ENCODE assay signal across 1 cellular context in genomic region chr11:66075273-66075672, GRCh38.
TF ChIP-seq lines count a peak whose summit lies in the region.

No MANE protein-coding gene starts in this region.

TF ChIP-seq in HEK293, 187 proteins besides CTCF, POLR2A, EP300 and RAD21 (continued from another document):
- TF ChIP-seq ZNF26 (tag by site-specific recombination; IDR thresholded peaks at IDR 0.05) = no peak
